28 cellular contexts compared by ENCODE assay signal in genomic region chr14:96686126-96686525, GRCh38.
"Had no signal": no experiment of that assay in that cellular context is flagged by ENCODE, and none has a peak within 500 bp of the region (broad histone marks: within the 10 kb centered on the region; RNA-seq: fewer than 3 reads in every experiment).

No MANE protein-coding gene starts in this region.

- H3K4me1 ChIP-seq: colonic mucosa, esophagus muscularis mucosa, esophagus squamous epithelium, foreskin keratinocyte, gastrocnemius medialis, gastroesophageal sphincter, heart left ventricle, heart right ventricle had no signal

- H3K4me3 ChIP-seq: colonic mucosa, coronary artery, dorsolateral prefrontal cortex, esophagus muscularis mucosa, esophagus squamous epithelium, gastrocnemius medialis, gastroesophageal sphincter, heart left ventricle, heart right ventricle had no signal

- DNase-seq: colonic mucosa; cortex of kidney; dermis blood vessel endothelial cell; dorsolateral prefrontal cortex; effector CD4-positive, alpha-beta T cell; effector CD8-positive, alpha-beta T cell; effector memory CD4-positive, alpha-beta T cell; effector memory CD8-positive, alpha-beta T cell; endodermal cell; erythroblast; esophagus squamous epithelium; foreskin fibroblast; foreskin keratinocyte; foreskin melanocyte; gastrocnemius medialis; glutamatergic neuron; head of caudate nucleus; heart left ventricle; heart right ventricle had no signal

- ATAC-seq: effector memory CD8-positive, alpha-beta T cell; esophagus mucosa; foreskin keratinocyte; gastrocnemius medialis; gastroesophageal sphincter; heart left ventricle; heart right ventricle had no signal

- H3K27me3 ChIP-seq: colonic mucosa, esophagus muscularis mucosa, foreskin keratinocyte, gastrocnemius medialis had no signal

- H3K9me3 ChIP-seq: colonic mucosa, esophagus muscularis mucosa, esophagus squamous epithelium, gastrocnemius medialis, gastroesophageal sphincter, heart left ventricle, heart right ventricle had no signal

- FAIRE-seq: colon, endometrium, endothelial cell of umbilical vein, frontal cortex had no signal

- H3K36me3 ChIP-seq: colonic mucosa, esophagus muscularis mucosa, esophagus squamous epithelium, gastrocnemius medialis, gastroesophageal sphincter, heart left ventricle, heart right ventricle had no signal

- H3K27ac ChIP-seq: colonic mucosa, coronary artery, dorsolateral prefrontal cortex, epithelial cell of prostate, esophagus muscularis mucosa, esophagus squamous epithelium, foreskin keratinocyte, gastrocnemius medialis, gastroesophageal sphincter, heart left ventricle, heart right ventricle had no signal
